ENCODE assay signal across 10 cellular contexts in genomic region chr15:30923429-30923828, GRCh38. TPM values are rescaled to one million over a fixed set of nuclear protein-coding genes. Genes with fewer than 3 reads are reported as not detected.
DNase-seq lines count a peak whose midpoint lies in the region; ATAC-seq and TF ChIP-seq lines count a peak whose summit lies in the region.
"Had no signal": no experiment of that assay in that cellular context is flagged by ENCODE, and none has a peak within 500 bp of the region (broad histone marks: within the 10 kb centered on the region; RNA-seq: fewer than 3 reads in every experiment).

No MANE protein-coding gene starts in this region.

- POLR2A ChIA-PET in WTC11 (lab: Charles Lee), result interaction anchor here (0.6 kb wide), 1 partner anchor 19 kb away, joined by 3 read pairs; no protein-coding TSS in a partner anchor

- H3K4me1 Mint-ChIP-seq in WTC11, result peaks cover 37% of the 10 kb centered on the region

- H3K27me3 ChIP-seq in suprapubic skin, result no peaks in the 10 kb centered on the region

- no peak for TF ChIP-seq EP300 in suprapubic skin (IDR thresholded peaks at IDR 0.05)

- no peaks in the 10 kb centered on the region for H3K27me3 Mint-ChIP-seq in WTC11 (ENCODE audit: low read depth)
- H3K27me3 Mint-ChIP-seq: natural killer cell treated with Interleukin-12 subunit alpha and Interleukin-12 subunit beta and Interleukin-15 and Interleukin-18, amount 100 ng/mL, for 72 hours had no signal

- TF ChIP-seq POLR2A in suprapubic skin (IDR thresholded peaks at IDR 0.05), result no peak

- H3K9me3 ChIP-seq in mucosa of descending colon (no peaks in the 10 kb centered on the region), suprapubic skin (no peaks in the 10 kb centered on the region)

- ATAC-seq in WTC11, result no peak
- peak; percentile 69 for ATAC-seq in mucosa of descending colon
- ATAC-seq in HG02678 (IDR thresholded peaks at IDR 0.05; ENCODE audit: unreplicated experiment), result no peak
- ATAC-seq in GM19035 (IDR thresholded peaks at IDR 0.05; ENCODE audit: unreplicated experiment), result no peak
- ATAC-seq in GM18498 (IDR thresholded peaks at IDR 0.05; ENCODE audit: unreplicated experiment), result no peak
- ATAC-seq: natural killer cell treated with Interleukin-12 subunit alpha and Interleukin-12 subunit beta and Interleukin-15 and Interleukin-18, amount 100 ng/mL, for 72 hours had no signal

- H3K36me3 Mint-ChIP-seq in WTC11, result peaks cover 58% of the 10 kb centered on the region

- peak overlapping the region; percentile 97 for H3K27ac Mint-ChIP-seq in WTC11
- H3K27ac Mint-ChIP-seq: natural killer cell treated with Interleukin-12 subunit alpha and Interleukin-12 subunit beta and Interleukin-15 and Interleukin-18, amount 100 ng/mL, for 72 hours had no signal

- peak overlapping the region; percentile 75 for H3K27ac ChIP-seq in suprapubic skin

- intact Hi-C loops in mucosa of descending colon (cut with DNase I, micrococcal nuclease), result no loop called here

- DNase-seq in WTC11 (ENCODE audit: low spot score), result no peak
- DNase-seq in globus pallidus (ENCODE audit: low spot score), result peak; percentile 92
- DNase-seq in mucosa of descending colon, result no peak
- DNase-seq in suprapubic skin (ENCODE audit: low spot score in 2 of 2), result no peak
- DNase-seq: COR-L47, RPMI8226 had no signal

- WGBS in suprapubic skin, result 76% methylated on average over 7 of the region's 7 CpGs

- CTCF ChIA-PET in WTC11 (lab: Charles Lee), result interaction anchor here (1.1 to 2.5 kb wide), 4 partner anchors 19 to 274 kb away, joined by 3 to 17 read pairs (median 4); partner anchors contain the start of gene FAN1

- no peaks in the 10 kb centered on the region for H3K36me3 ChIP-seq in mucosa of descending colon (ENCODE audit: low read depth)
- H3K36me3 ChIP-seq in suprapubic skin, result peaks cover 91% of the 10 kb centered on the region

- TF ChIP-seq CTCF in WTC11 (IDR thresholded peaks at IDR 0.05), result no peak
- TF ChIP-seq CTCF in mucosa of descending colon (IDR thresholded peaks at IDR 0.05), result no peak
- TF ChIP-seq CTCF in suprapubic skin (IDR thresholded peaks at IDR 0.05), result no peak

- H3K4me3 Mint-ChIP-seq in WTC11, result no peak overlapping the region
- H3K4me3 Mint-ChIP-seq: natural killer cell treated with Interleukin-12 subunit alpha and Interleukin-12 subunit beta and Interleukin-15 and Interleukin-18, amount 100 ng/mL, for 72 hours had no signal

- no peaks in the 10 kb centered on the region for H3K9me3 Mint-ChIP-seq in WTC11
- H3K9me3 Mint-ChIP-seq: natural killer cell treated with Interleukin-12 subunit alpha and Interleukin-12 subunit beta and Interleukin-15 and Interleukin-18, amount 100 ng/mL, for 72 hours had no signal

- H3K4me3 ChIP-seq in mucosa of descending colon (no peak overlapping the region), suprapubic skin (no peak overlapping the region)

- H3K4me1 ChIP-seq in mucosa of descending colon (ENCODE audit: low read depth) (no peaks in the 10 kb centered on the region), suprapubic skin (peaks cover 7% of the 10 kb centered on the region)

TF ChIP-seq in WTC11, 78 proteins besides CTCF, POLR2A, EP300 and RAD21 (continues in another document):
- no peak for TF ChIP-seq SOX15 (CRISPR knock-in tag; IDR thresholded peaks at IDR 0.05)
- no peak for TF ChIP-seq ZNF423 (CRISPR knock-in tag; IDR thresholded peaks at IDR 0.05)
- TF ChIP-seq AR (CRISPR knock-in tag; IDR thresholded peaks at IDR 0.05), result no peak
- TF ChIP-seq ZNF281 (CRISPR knock-in tag; IDR thresholded peaks at IDR 0.05), result no peak
- no peak for TF ChIP-seq FOXP1 (CRISPR knock-in tag; IDR thresholded peaks at IDR 0.05; ENCODE audit: borderline replicate concordance)
- TF ChIP-seq ZNF416 (CRISPR knock-in tag; IDR thresholded peaks at IDR 0.05), result no peak
- no peak for TF ChIP-seq ZNF532 (CRISPR knock-in tag; IDR thresholded peaks at IDR 0.05; ENCODE audit: borderline replicate concordance)
- TF ChIP-seq MLX (CRISPR knock-in tag; IDR thresholded peaks at IDR 0.05), result no peak
- no peak for TF ChIP-seq NR2C2 (CRISPR knock-in tag; IDR thresholded peaks at IDR 0.05)
- no peak for TF ChIP-seq USF1 (CRISPR knock-in tag; IDR thresholded peaks at IDR 0.05)

RNA-seq across cellular contexts. Expression of gene FAN1, which starts 19.7 kb away (rescaled TPM):
- total RNA-seq in WTC11 (2021), result 22.8 to 31.5 TPM (median 30.3 TPM) in 3 replicates
- 10 to 100 TPM; 15.2 to 27.5 (median 20.4) TPM for total RNA-seq in mucosa of descending colon
- 10 to 100 TPM; 16.2 to 45.5 (median 22.8) TPM for total RNA-seq in suprapubic skin
